Comparison of ENCODE assay signal across 10 cellular contexts in the genomic region with DNA sequence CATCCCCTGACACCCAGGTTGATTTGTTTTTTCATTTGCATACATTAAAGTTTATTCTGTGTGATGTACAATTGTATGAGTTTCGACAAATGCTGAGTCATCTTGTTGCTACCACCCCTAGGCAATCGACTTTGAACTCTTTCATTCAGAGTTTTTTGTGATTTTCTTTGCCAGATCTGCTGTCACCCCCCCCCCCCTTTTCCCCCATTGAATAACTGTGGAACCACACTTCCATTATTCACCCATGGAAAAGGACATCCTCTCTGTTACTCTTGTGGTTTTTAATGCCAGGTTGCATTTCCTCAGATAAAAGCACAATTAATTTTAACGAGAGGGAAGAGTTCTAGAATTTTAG. TPM values are rescaled to one million over a fixed set of nuclear protein-coding genes. Genes with fewer than 3 reads are reported as not detected.
DNase-seq lines count a peak whose midpoint lies in the region; ATAC-seq, FAIRE-seq and TF ChIP-seq lines count a peak whose summit lies in the region.
"Had no signal": no experiment of that assay in that cellular context is flagged by ENCODE, and none has a peak within 500 bp of the region (broad histone marks: within the 10 kb centered on the region; RNA-seq: fewer than 3 reads in every experiment).

No MANE protein-coding gene starts in this region.

- no peak for TF ChIP-seq POLR2A in GM12892 (IDR thresholded peaks at IDR 0.05; ENCODE audit: low read depth, low read length)

- ATAC-seq in central memory CD8-positive, alpha-beta T cell (replicated peaks; ENCODE audit: extremely low read depth, poor library complexity, severe bottlenecking): no peak
- ATAC-seq in natural killer cell treated with Interleukin-12 subunit alpha and Interleukin-12 subunit beta and Interleukin-15 and Interleukin-18, amount 100 ng/mL, for 72 hours: peak in 1 of 2 donors; percentile 32
- ATAC-seq in GM19397 (IDR thresholded peaks at IDR 0.05; ENCODE audit: unreplicated experiment): no peak

- peak overlapping the region; percentile 23 for H3K4me3 Mint-ChIP-seq in central memory CD8-positive, alpha-beta T cell
- H3K4me3 Mint-ChIP-seq in natural killer cell treated with Interleukin-12 subunit alpha and Interleukin-12 subunit beta and Interleukin-15 and Interleukin-18, amount 100 ng/mL, for 72 hours: peak overlapping the region; percentile 52
- H3K4me3 Mint-ChIP-seq: neural progenitor cell had no signal

- peak; percentile 71 for FAIRE-seq in GM12892 (lab: Jason Lieb, UNC)

- peak overlapping the region; percentile 44 for H3K27ac Mint-ChIP-seq in central memory CD8-positive, alpha-beta T cell (ENCODE audit: low read depth)
- peak overlapping the region; percentile 75 to 89 for H3K27ac Mint-ChIP-seq in natural killer cell treated with Interleukin-12 subunit alpha and Interleukin-12 subunit beta and Interleukin-15 and Interleukin-18, amount 100 ng/mL, for 72 hours
- H3K27ac Mint-ChIP-seq: neural progenitor cell had no signal

- DNase-seq in GM12892 (ENCODE audit: insufficient read length) (no peak), NCI-H69 (lab: John Stamatoyannopoulos, UW) (peak; percentile 78), Kasumi-1 (lab: John Stamatoyannopoulos, UW) (no peak)
- DNase-seq in central memory CD8-positive, alpha-beta T cell (ENCODE audit: low spot score in 2 of 2): no peak
- DNase-seq in natural killer cell treated with Interleukin-12 subunit alpha and Interleukin-12 subunit beta and Interleukin-15 and Interleukin-18, amount 100 ng/mL, for 72 hours (ENCODE audit: low spot score): no peak
- DNase-seq in stimulated activated CD4-positive, alpha-beta T cell treated with anti-CD3 and anti-CD28 coated beads, Interleukin-15, amount 100 ng/mL, for 24 hours: no peak
- DNase-seq: heart left ventricle, WERI-Rb-1 had no signal

- peaks cover 9% of the 10 kb centered on the region for H3K36me3 Mint-ChIP-seq in central memory CD8-positive, alpha-beta T cell (ENCODE audit: insufficient read depth)
- no peaks in the 10 kb centered on the region for H3K36me3 Mint-ChIP-seq in natural killer cell treated with Interleukin-12 subunit alpha and Interleukin-12 subunit beta and Interleukin-15 and Interleukin-18, amount 100 ng/mL, for 72 hours

- no peaks in the 10 kb centered on the region for H3K27me3 Mint-ChIP-seq in central memory CD8-positive, alpha-beta T cell
- no peaks in the 10 kb centered on the region for H3K27me3 Mint-ChIP-seq in natural killer cell treated with Interleukin-12 subunit alpha and Interleukin-12 subunit beta and Interleukin-15 and Interleukin-18, amount 100 ng/mL, for 72 hours

- H3K4me1 Mint-ChIP-seq in central memory CD8-positive, alpha-beta T cell: peaks cover 83% of the 10 kb centered on the region
- H3K4me1 Mint-ChIP-seq in natural killer cell treated with Interleukin-12 subunit alpha and Interleukin-12 subunit beta and Interleukin-15 and Interleukin-18, amount 100 ng/mL, for 72 hours (ENCODE audit: low read depth in 2 of 2): peaks cover 72 to 79% of the 10 kb centered on the region in 2 donors

- H3K9me3 Mint-ChIP-seq in central memory CD8-positive, alpha-beta T cell: no peaks in the 10 kb centered on the region
- no peaks in the 10 kb centered on the region for H3K9me3 Mint-ChIP-seq in natural killer cell treated with Interleukin-12 subunit alpha and Interleukin-12 subunit beta and Interleukin-15 and Interleukin-18, amount 100 ng/mL, for 72 hours
- H3K9me3 Mint-ChIP-seq: neural progenitor cell had no signal

RNA-seq across cellular contexts. Expression of a gene that starts 13.7 kb away (rescaled TPM):
- 33.0 TPM for polyA plus RNA-seq in GM12892 (2012; ENCODE audit: missing spikeins)
- total RNA-seq in natural killer cell treated with Interleukin-12 subunit alpha and Interleukin-12 subunit beta and Interleukin-15 and Interleukin-18, amount 100 ng/mL, for 72 hours: 10 to 100 TPM; 28.6 to 36.0 TPM

RNA-seq across cellular contexts. Expression of a gene that starts 15.6 kb away (rescaled TPM):
- 36.6 TPM for polyA plus RNA-seq in GM12892 (2012; ENCODE audit: missing spikeins)
- 100 to 1,000 TPM; 138 to 154 TPM for total RNA-seq in natural killer cell treated with Interleukin-12 subunit alpha and Interleukin-12 subunit beta and Interleukin-15 and Interleukin-18, amount 100 ng/mL, for 72 hours
